16 cellular contexts compared by ENCODE assay signal in genomic region chr7:915291-916218, GRCh38. TPM values are rescaled to one million over a fixed set of nuclear protein-coding genes. Genes with fewer than 3 reads are reported as not detected.
A peak's percentile ranks its signal among the peaks of the same experiment; 100 is the strongest.
DNase-seq lines count a peak whose midpoint lies in the region; ATAC-seq and TF ChIP-seq lines count a peak whose summit lies in the region.
"Had no signal": no experiment of that assay in that cellular context is flagged by ENCODE, and none has a peak within 500 bp of the region (broad histone marks: within the 10 kb centered on the region; RNA-seq: fewer than 3 reads in every experiment).

No MANE protein-coding gene starts in this region.

- H3K9me3 ChIP-seq in mucosa of descending colon = no peaks in the 10 kb centered on the region

- H3K4me1 ChIP-seq in mucosa of descending colon (ENCODE audit: low read depth) = peaks cover 34% of the 10 kb centered on the region

- TF ChIP-seq CTCF in mucosa of descending colon (IDR thresholded peaks at IDR 0.05) = no peak

- DNase-seq in left ventricle myocardium superior = peak; percentile 7
- no peak for DNase-seq in cardiac septum (ENCODE audit: low spot score)
- peak; percentile 59 for DNase-seq in brain pericyte (ENCODE audit: low read depth, low spot score)
- DNase-seq in mucosa of descending colon = peak; percentile 34 to 55 (median 54)
- no peak for DNase-seq in stimulated activated CD4-positive, alpha-beta T cell treated with anti-CD3 and anti-CD28 coated beads, Interleukin-4, amount 100 ng/mL, for 4 hours
- no peak for DNase-seq in activated T-cell treated with anti-CD3 and anti-CD28 coated beads, Interleukin-2, amount 50 U/mL, for 48 hours
- no peak for DNase-seq in SHP77 treated with DMSO at 0.1 percent for 48 hours (lab: John Stamatoyannopoulos, UW)
- DNase-seq: activated naive CD4-positive, alpha-beta T cell; KBM-7; naive thymus-derived CD4-positive, alpha-beta T cell; NCI-H1048; NK-92 treated with Interleukin-12 subunit alpha and Interleukin-12 subunit beta, amount 100 ng/mL, for 24 hours; SHP77; stimulated activated naive CD8-positive, alpha-beta T cell treated with anti-CD3 and anti-CD28 coated beads, Interleukin-15, Interleukin-2, amounts not matched to agents 100 U/mL and 50 U/mL, for 24 hours; T-helper 2 cell had no signal

- no peak overlapping the region for H3K4me3 ChIP-seq in mucosa of descending colon

- ATAC-seq in left ventricle myocardium superior (no peak), mucosa of descending colon (no peak), GM19395 (IDR thresholded peaks at IDR 0.05; ENCODE audit: unreplicated experiment) (no peak)
- ATAC-seq: naive thymus-derived CD4-positive, alpha-beta T cell; stimulated activated naive CD8-positive, alpha-beta T cell treated with anti-CD3 and anti-CD28 coated beads, Interleukin-15, Interleukin-2, amounts not matched to agents 100 U/mL and 50 U/mL, for 24 hours had no signal

- intact Hi-C loops in left ventricle myocardium superior (cut with micrococcal nuclease) = no loop called here
- intact Hi-C loops in cardiac septum (cut with DNase I) = no loop called here
- intact Hi-C loops in mucosa of descending colon (cut with DNase I, micrococcal nuclease) = no loop called here

- H3K36me3 ChIP-seq in mucosa of descending colon (ENCODE audit: low read depth) = no peaks in the 10 kb centered on the region

RNA-seq across cellular contexts. Expression of gene ADAP1, which starts 38.9 kb away (rescaled TPM):
- 10.2 TPM for total RNA-seq in left ventricle myocardium superior
- total RNA-seq in cardiac septum = 12.5 TPM
- total RNA-seq in mucosa of descending colon = 100 to 1,000 TPM in 1 of 3 donors, 10 to 100 TPM in 2; 80.7 to 153 (median 98.8) TPM

RNA-seq across cellular contexts. Expression of gene GET4, which starts 39.2 kb away (rescaled TPM):
- total RNA-seq in left ventricle myocardium superior (20.6 TPM), cardiac septum (21.3 TPM), mucosa of descending colon (10 to 100 TPM; 36.9 to 48.8 (median 48.2) TPM)

RNA-seq across cellular contexts. Expression of gene COX19, which starts 59.8 kb away (rescaled TPM):
- 9.6 TPM for total RNA-seq in left ventricle myocardium superior
- total RNA-seq in cardiac septum = 7.3 TPM
- 10 to 100 TPM; 14.9 to 20.9 (median 15.8) TPM for total RNA-seq in mucosa of descending colon

Comparison
In these comparisons a context has a peak if more than half of its experiments do, and no peak if none do; other contexts are left out.
1. DNase-seq: peak in left ventricle myocardium superior (single experiment), brain pericyte (single experiment) and mucosa of descending colon (3 of 3); none in cardiac septum (single experiment), stimulated activated CD4-positive, alpha-beta T cell treated with anti-CD3 and anti-CD28 coated beads, Interleukin-4, amount 100 ng/mL, for 4 hours (0 of 2), activated T-cell treated with anti-CD3 and anti-CD28 coated beads, Interleukin-2, amount 50 U/mL, for 48 hours (0 of 2) and SHP77 treated with DMSO at 0.1 percent for 48 hours (single experiment).